22 cellular contexts compared by ENCODE assay signal in the genomic region with DNA sequence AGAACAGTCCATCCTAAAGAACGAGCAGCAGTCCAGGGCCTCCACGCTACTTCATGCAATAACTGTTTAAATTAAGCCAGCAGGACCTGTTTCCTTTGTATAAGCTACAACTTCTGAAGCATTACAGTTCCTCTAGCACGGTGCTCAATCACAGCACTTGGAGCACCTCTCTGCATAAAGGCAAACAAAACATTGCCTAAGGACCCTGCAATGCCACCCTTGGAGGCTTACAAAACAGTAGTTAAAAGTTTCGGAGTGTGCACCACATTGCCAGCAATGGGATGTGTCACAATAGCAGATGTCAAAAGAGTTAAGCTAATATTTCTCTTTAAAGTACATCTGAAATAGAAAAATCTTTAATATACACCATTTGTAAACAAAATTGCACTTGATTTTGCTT. TPM values are rescaled to one million over a fixed set of nuclear protein-coding genes. Genes with fewer than 3 reads are reported as not detected.
"Had no signal": no experiment of that assay in that cellular context is flagged by ENCODE, and none has a peak within 500 bp of the region (broad histone marks: within the 10 kb centered on the region; RNA-seq: fewer than 3 reads in every experiment).

No MANE protein-coding gene starts in this region.

- H3K27ac ChIP-seq: KMS-11, RWPE1 had no signal

- DNase-seq: Kasumi-1, MM.1S, NCI-H1092 treated with DMSO at 0.1 percent for 48 hours, NCI-H1436, NCI-H187, NCI-H2029, NCI-H2081 treated with DMSO at 0.1 percent for 48 hours, NCI-H2171, NCI-H226, NCI-H446, NCI-H510A, NCI-H524 treated with DMSO at 0.1 percent for 48 hours, NCI-H69, NCI-H774, SHP77, SK-N-SH had no signal

- H3K4me3 ChIP-seq: K562 had no signal

- ATAC-seq: K562 had no signal

- H3K9me3 ChIP-seq: SK-N-SH had no signal

RNA-seq across cellular contexts. Expression of a gene that starts 54.3 kb away (rescaled TPM):
- total RNA-seq: M059J, SK-MEL-5 had no signal
- polyA plus RNA-seq: IgD-negative memory B cell, K562, SK-N-SH had no signal
